In genomic region chr1:34235594-34235993, GRCh38 we compare ENCODE assay signal across 1 cellular context.
TF ChIP-seq lines count a peak whose summit lies in the region.

No MANE protein-coding gene starts in this region.

TF ChIP-seq in H1, 55 proteins besides CTCF, POLR2A, EP300 and RAD21 (continued from another document):
- TF ChIP-seq SRF (IDR thresholded peaks at IDR 0.05; ENCODE audit: low read depth, low read length): no peak
- no peak for TF ChIP-seq TEAD4 (IDR thresholded peaks at IDR 0.05; ENCODE audit: low read depth, low read length)
- TF ChIP-seq ATF3 (IDR thresholded peaks at IDR 0.05; ENCODE audit: insufficient read depth, low read depth, low read length): no peak
TF ChIP-seq in H1: peak in this region for 0.
